Comparison of ENCODE assay signal across 24 cellular contexts in genomic region chr15:49366496-49366895, GRCh38. TPM values are rescaled to one million over a fixed set of nuclear protein-coding genes. Genes with fewer than 3 reads are reported as not detected.
DNase-seq lines count a peak whose midpoint lies in the region; ATAC-seq and TF ChIP-seq lines count a peak whose summit lies in the region.
"Had no signal": no experiment of that assay in that cellular context is flagged by ENCODE, and none has a peak within 500 bp of the region (broad histone marks: within the 10 kb centered on the region; RNA-seq: fewer than 3 reads in every experiment).

No MANE protein-coding gene starts in this region.

- no peaks in the 10 kb centered on the region for H3K4me1 Mint-ChIP-seq in glutamatergic neuron (ENCODE audit: low read depth, unreplicated experiment)
- H3K4me1 Mint-ChIP-seq in activated CD4-positive, alpha-beta memory T cell treated with anti-CD3 and anti-CD28 coated beads for 36 hours (ENCODE audit: low read depth) = no peaks in the 10 kb centered on the region
- H3K4me1 Mint-ChIP-seq: CD8-positive, alpha-beta memory T cell; GM23338 had no signal

- H3K9me3 ChIP-seq in right cardiac atrium (ENCODE audit: control insufficient read depth, low read length) (no peaks in the 10 kb centered on the region), prostate gland (no peaks in the 10 kb centered on the region)
- H3K9me3 ChIP-seq: A549, BE2C, HAP-1 had no signal

- H3K27me3 Mint-ChIP-seq in glutamatergic neuron (ENCODE audit: unreplicated experiment) = no peaks in the 10 kb centered on the region
- no peaks in the 10 kb centered on the region for H3K27me3 Mint-ChIP-seq in activated CD4-positive, alpha-beta memory T cell treated with anti-CD3 and anti-CD28 coated beads for 36 hours
- H3K27me3 Mint-ChIP-seq: CD4-positive, alpha-beta T cell; CD8-positive, alpha-beta memory T cell had no signal

- intact Hi-C loops in right cardiac atrium (cut with DNase I) (no loop called here), cardiac septum (cut with DNase I) (loop anchor here (10.0 kb wide), 1 partner anchor 48 kb away; no protein-coding TSS in a partner anchor), posterior vena cava (cut with DNase I) (no loop called here), prostate gland (cut with DNase I) (no loop called here)
- intact Hi-C loops in activated CD4-positive, alpha-beta memory T cell treated with anti-CD3 and anti-CD28 coated beads for 36 hours (cut with micrococcal nuclease) = no loop called here

- H3K36me3 Mint-ChIP-seq in glutamatergic neuron (ENCODE audit: unreplicated experiment) = no peaks in the 10 kb centered on the region
- H3K36me3 Mint-ChIP-seq in activated CD4-positive, alpha-beta memory T cell treated with anti-CD3 and anti-CD28 coated beads for 36 hours = peaks cover 5% of the 10 kb centered on the region
- H3K36me3 Mint-ChIP-seq: CD14-positive monocyte had no signal

- H3K4me1 ChIP-seq in right cardiac atrium (ENCODE audit: control insufficient read depth, insufficient read depth, low read length) (no peaks in the 10 kb centered on the region), prostate gland (replicated peaks) (no peaks in the 10 kb centered on the region)
- H3K4me1 ChIP-seq: A549; BE2C; BLaER1 treated with 17β-estradiol and CSF1 and Interleukin-3, amounts not matched to agents 10 nM and 100 nM; HAP-1 had no signal

- no peak overlapping the region for H3K27ac ChIP-seq in right cardiac atrium (ENCODE audit: low read length)
- no peak overlapping the region for H3K27ac ChIP-seq in prostate gland
- H3K27ac ChIP-seq: A549; BLaER1 treated with 17β-estradiol and CSF1 and Interleukin-3, amounts not matched to agents 10 nM and 100 nM had no signal

- TF ChIP-seq CTCF in glutamatergic neuron (IDR thresholded peaks at IDR 0.05; ENCODE audit: partially characterized antibody, unreplicated experiment) = no peak
- no peak for TF ChIP-seq CTCF in prostate gland (IDR thresholded peaks at IDR 0.05)

- POLR2A ChIA-PET in activated CD4-positive, alpha-beta memory T cell treated with anti-CD3 and anti-CD28 coated beads for 36 hours (lab: Charles Lee) = no interaction called here

- no peaks in the 10 kb centered on the region for H3K27me3 ChIP-seq in right cardiac atrium (ENCODE audit: control insufficient read depth, insufficient read depth)
- H3K27me3 ChIP-seq in prostate gland (replicated peaks; ENCODE audit: insufficient read depth) = no peaks in the 10 kb centered on the region
- H3K27me3 ChIP-seq: BE2C; BLaER1 treated with 17β-estradiol and CSF1 and Interleukin-3, amounts not matched to agents 10 nM and 100 nM had no signal

- no peaks in the 10 kb centered on the region for H3K36me3 ChIP-seq in prostate gland
- H3K36me3 ChIP-seq: BE2C; BLaER1 treated with 17β-estradiol and CSF1 and Interleukin-3, amounts not matched to agents 10 nM and 100 nM; HAP-1 had no signal

- no peak for ATAC-seq in right cardiac atrium
- ATAC-seq: A549, GM12878, GM23338 had no signal

- no peak overlapping the region for H3K27ac Mint-ChIP-seq in glutamatergic neuron (ENCODE audit: unreplicated experiment)
- H3K27ac Mint-ChIP-seq in activated CD4-positive, alpha-beta memory T cell treated with anti-CD3 and anti-CD28 coated beads for 36 hours = no peak overlapping the region
- H3K27ac Mint-ChIP-seq: CD14-positive monocyte; CD4-positive, alpha-beta T cell; CD8-positive, alpha-beta memory T cell; GM23338; HFFc6 had no signal

- DNase-seq in right cardiac atrium = peak in 2 of 3 donors; percentile 24 to 37
- no peak for DNase-seq in cardiac septum (ENCODE audit: low spot score)
- DNase-seq in glutamatergic neuron = peak; percentile 15
- DNase-seq in posterior vena cava (ENCODE audit: low spot score) = peak; percentile 66
- DNase-seq in prostate gland (ENCODE audit: low spot score) = no peak
- DNase-seq in activated CD4-positive, alpha-beta memory T cell treated with anti-CD3 and anti-CD28 coated beads for 36 hours = no peak
- no peak for DNase-seq in T1000 (lab: John Stamatoyannopoulos, UW)
- DNase-seq: 8988T; ACHN; AML-193; BE2C; CD4-positive, alpha-beta T cell; CD8-positive, alpha-beta memory T cell; DMS 273 treated with DMSO at 0.1 percent for 48 hours; DMS79; EL; GDM1; HFFc6 had no signal

- peaks cover 3% of the 10 kb centered on the region for H3K9me3 Mint-ChIP-seq in glutamatergic neuron (ENCODE audit: unreplicated experiment)
- peaks cover 24% of the 10 kb centered on the region for H3K9me3 Mint-ChIP-seq in activated CD4-positive, alpha-beta memory T cell treated with anti-CD3 and anti-CD28 coated beads for 36 hours
- H3K9me3 Mint-ChIP-seq: GM23338, HFFc6 had no signal

- no peak for TF ChIP-seq POLR2A in prostate gland (IDR thresholded peaks at IDR 0.05)

- CTCF ChIA-PET in activated CD4-positive, alpha-beta memory T cell treated with anti-CD3 and anti-CD28 coated beads for 36 hours (lab: Charles Lee) = no interaction called here

- WGBS in right cardiac atrium = 96% methylated on average over 22 of the region's 22 CpGs
- 96% methylated on average over 22 of the region's 22 CpGs for WGBS in prostate gland

- no peak overlapping the region for H3K4me3 ChIP-seq in right cardiac atrium (ENCODE audit: low read length)
- no peak overlapping the region for H3K4me3 ChIP-seq in prostate gland
- H3K4me3 ChIP-seq: A549; BLaER1 treated with 17β-estradiol and CSF1 and Interleukin-3, amounts not matched to agents 10 nM and 100 nM; GM12878; GM23338; HAP-1 had no signal

- H3K4me3 Mint-ChIP-seq in glutamatergic neuron (ENCODE audit: unreplicated experiment) = no peak overlapping the region
- no peak overlapping the region for H3K4me3 Mint-ChIP-seq in activated CD4-positive, alpha-beta memory T cell treated with anti-CD3 and anti-CD28 coated beads for 36 hours
- H3K4me3 Mint-ChIP-seq: CD14-positive monocyte; CD4-positive, alpha-beta T cell; CD8-positive, alpha-beta memory T cell; GM23338; HFFc6 had no signal

RNA-seq across cellular contexts. Expression of gene FGF7, which starts 56.5 kb away (rescaled TPM):
- total RNA-seq in right cardiac atrium (10 to 100 TPM; 29.0 to 50.0 (median 39.0) TPM), cardiac septum (7.2 TPM), glutamatergic neuron (ENCODE audit: unreplicated experiment) (0.07 TPM), posterior vena cava (100 to 1,000 TPM; 125 to 183 TPM), prostate gland (10 to 100 TPM in 1 of 2 donors, 1 to 10 TPM in 1; 8.9 to 11.5 TPM)
- polyA plus RNA-seq in right cardiac atrium = 21.3 TPM
- total RNA-seq in activated CD4-positive, alpha-beta memory T cell treated with anti-CD3 and anti-CD28 coated beads for 36 hours = not detected
- total RNA-seq: CD4-positive, alpha-beta T cell; CD8-positive, alpha-beta memory T cell had no signal
- polyA plus RNA-seq: A549; CD14-positive monocyte; CD8-positive, alpha-beta memory T cell; GM12878 had no signal

Comparison
In these comparisons a context has a peak if more than half of its experiments do, and no peak if none do; other contexts are left out.
1. DNase-seq: peak in right cardiac atrium (2 of 3), glutamatergic neuron (single experiment) and posterior vena cava (single experiment); none in cardiac septum (single experiment), prostate gland (single experiment), activated CD4-positive, alpha-beta memory T cell treated with anti-CD3 and anti-CD28 coated beads for 36 hours (single experiment) and T1000 (single experiment).